ENCODE assay signal across 8 cellular contexts in the genomic region with DNA sequence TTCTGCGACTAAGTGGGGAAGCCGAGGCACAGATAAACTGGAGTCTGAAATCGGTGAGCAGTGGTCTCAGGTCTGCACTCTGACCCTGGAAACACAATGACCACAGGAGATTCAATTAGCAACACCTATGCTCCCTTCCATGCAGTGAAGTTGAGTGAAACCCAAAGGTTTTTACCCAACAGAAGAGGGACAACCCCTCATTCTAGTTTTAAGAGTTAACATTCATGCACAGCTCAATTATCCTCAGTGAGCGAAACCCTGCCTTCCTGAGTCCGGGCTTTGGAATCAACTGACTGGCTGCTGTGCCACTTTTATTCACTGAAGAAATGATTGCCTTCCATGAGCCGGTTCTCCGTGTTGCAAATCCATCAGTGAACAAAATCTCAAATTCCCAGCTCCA. TPM values are rescaled to one million over a fixed set of nuclear protein-coding genes. Genes with fewer than 3 reads are reported as not detected.
DNase-seq lines count a peak whose midpoint lies in the region; ATAC-seq and TF ChIP-seq lines count a peak whose summit lies in the region.
"Not testable (repeated sequence)": the region's sequence is repeated elsewhere in the genome, so short reads cannot be mapped to it uniquely, and the experiment has no call there.

No MANE protein-coding gene starts in this region.

- H3F3A ChIP-seq in SK-N-SH (replicated peaks; ENCODE audit: insufficient read depth): not testable (repeated sequence)

- H3K36me3 Mint-ChIP-seq in activated naive CD8-positive, alpha-beta T cell treated with anti-CD3 and anti-CD28 coated beads, Interleukin-2, amount 50 U/mL, for 24 hours (ENCODE audit: low read depth); immature natural killer cell: not testable (repeated sequence)
- peaks cover 29% of the 10 kb centered on the region for H3K36me3 Mint-ChIP-seq in endodermal cell (ENCODE audit: low read depth)

- 20% methylated on average over 7 of the region's 7 CpGs for WGBS in SK-N-SH (ENCODE audit: low lambda C conversion rate)
- 66 to 83% methylated on average over 2 to 7 of the region's 7 CpGs for WGBS in endodermal cell (ENCODE audit: insufficient coverage in 1 of 2, insufficient read length in 1 of 2), 2 experiments
- WGBS in suprapubic skin: 57% methylated on average over 7 of the region's 7 CpGs

- ATAC-seq in activated naive CD8-positive, alpha-beta T cell treated with anti-CD3 and anti-CD28 coated beads, Interleukin-2, amount 50 U/mL, for 24 hours: peak; percentile 37

- H3K9ac ChIP-seq in BLaER1 treated with 17β-estradiol and CSF1 and Interleukin-3, amounts not matched to agents 10 nM and 100 nM: peak overlapping the region; percentile 80 to 95 (median 88)
- H3K9ac ChIP-seq in HUES48 (ENCODE audit: low read depth, low read length): 0 out of 2 replicates have a peak overlapping the region, but pooled peaks have one; percentile 16
- peak overlapping the region; percentile 94; the same call in 1 of the 2 replicates for H3K9ac ChIP-seq in SK-N-SH
- H3K9ac ChIP-seq in endodermal cell (ENCODE audit: extremely low read depth, low read length, poor library complexity, severe bottlenecking): peak overlapping the region; percentile 86

- peak overlapping the region; percentile 88 for H3K4me3 Mint-ChIP-seq in activated naive CD8-positive, alpha-beta T cell treated with anti-CD3 and anti-CD28 coated beads, Interleukin-2, amount 50 U/mL, for 24 hours
- H3K4me3 Mint-ChIP-seq in endodermal cell: peak overlapping the region; percentile 91
- peak overlapping the region; percentile 92 to 96 (median 94) for H3K4me3 Mint-ChIP-seq in immature natural killer cell

- peaks cover 0 to 16% (median 5%) of the 10 kb centered on the region in 11 experiments; a peak in 11 of 22 replicates for H3K36me3 ChIP-seq in BLaER1 treated with 17β-estradiol and CSF1 and Interleukin-3, amounts not matched to agents 10 nM and 100 nM
- H3K36me3 ChIP-seq in HUES48 (ENCODE audit: control insufficient read depth, insufficient read depth, low read length) (peaks cover 23% of the 10 kb centered on the region), SK-N-SH (replicated peaks in 1 of 2; ENCODE audit: control insufficient read depth in 1 of 2, insufficient read depth in 2 of 2, low read length in 1 of 2) (peaks cover 3 to 17% of the 10 kb centered on the region in 2 experiments), endodermal cell (ENCODE audit: control insufficient read depth, insufficient read depth, low read length) (peaks cover 13% of the 10 kb centered on the region)
- not testable (repeated sequence) for H3K36me3 ChIP-seq in neuron (ENCODE audit: insufficient read depth, low read length); suprapubic skin

- not testable (repeated sequence) for TF ChIP-seq POLR2A in suprapubic skin (IDR thresholded peaks at IDR 0.05)

- H3K79me2 ChIP-seq in SK-N-SH (ENCODE audit: insufficient read depth): peaks cover 49% of the 10 kb centered on the region

- TF ChIP-seq CTCF in SK-N-SH (IDR thresholded peaks at IDR 0.05); endodermal cell (conservative IDR thresholded peaks at IDR 0.05); suprapubic skin (IDR thresholded peaks at IDR 0.05): not testable (repeated sequence)

- not testable (repeated sequence) for H3K27me3 ChIP-seq in BLaER1 treated with 17β-estradiol and CSF1 and Interleukin-3, amounts not matched to agents 10 nM and 100 nM; HUES48 (ENCODE audit: control insufficient read depth, insufficient read depth, low read length); SK-N-SH (ENCODE audit: insufficient read depth); endodermal cell (ENCODE audit: control insufficient read depth, insufficient read depth, low read length, poor library complexity, severe bottlenecking); neuron (ENCODE audit: insufficient read depth, low read length); suprapubic skin

- H3K4me2 ChIP-seq in BLaER1 treated with 17β-estradiol and CSF1 and Interleukin-3, amounts not matched to agents 10 nM and 100 nM: peak overlapping the region; percentile 56 to 80 (median 76)
- H3K4me2 ChIP-seq in SK-N-SH: peak overlapping the region; percentile 96

- not testable (repeated sequence) for H3K9me3 Mint-ChIP-seq in activated naive CD8-positive, alpha-beta T cell treated with anti-CD3 and anti-CD28 coated beads, Interleukin-2, amount 50 U/mL, for 24 hours; immature natural killer cell
- peaks cover 61% of the 10 kb centered on the region for H3K9me3 Mint-ChIP-seq in endodermal cell

- H2AFZ ChIP-seq in SK-N-SH (ENCODE audit: low read depth): peak overlapping the region; percentile 69
- H2AFZ ChIP-seq in neuron (ENCODE audit: low read depth, low read length): peak overlapping the region; percentile 31

- peaks cover 26 to 43% (median 33%) of the 10 kb centered on the region in 10 experiments for H3K4me1 ChIP-seq in BLaER1 treated with 17β-estradiol and CSF1 and Interleukin-3, amounts not matched to agents 10 nM and 100 nM
- not testable (repeated sequence) for H3K4me1 ChIP-seq in HUES48 (ENCODE audit: control insufficient read depth, insufficient read depth, low read length); endodermal cell (ENCODE audit: control insufficient read depth, insufficient read depth, low read length); neuron (ENCODE audit: insufficient read depth, low read length)
- H3K4me1 ChIP-seq in SK-N-SH (ENCODE audit: control insufficient read depth in 1 of 2, insufficient read depth in 2 of 2, low read depth in 1 of 2, low read length in 1 of 2) (peaks cover 0 to 12% of the 10 kb centered on the region in 2 experiments; a peak in 2 of 4 replicates), suprapubic skin (peaks cover 12% of the 10 kb centered on the region)

- POLR2A ChIA-PET in SK-N-SH (lab: Yijun Ruan, JAX): not testable (repeated sequence)

- peaks cover 0 to 18% (median 9%) of the 10 kb centered on the region in 11 experiments; a peak in 10 of 22 replicates for H3K9me3 ChIP-seq in BLaER1 treated with 17β-estradiol and CSF1 and Interleukin-3, amounts not matched to agents 10 nM and 100 nM (replicated peaks in 1 of 11)
- not testable (repeated sequence) for H3K9me3 ChIP-seq in HUES48 (ENCODE audit: control insufficient read depth, insufficient read depth, low read length); SK-N-SH; endodermal cell (ENCODE audit: control insufficient read depth, low read length); neuron (ENCODE audit: low read length); suprapubic skin

- CTCF ChIA-PET in SK-N-SH (lab: Yijun Ruan, JAX): not testable (repeated sequence)

- H3K27ac Mint-ChIP-seq in activated naive CD8-positive, alpha-beta T cell treated with anti-CD3 and anti-CD28 coated beads, Interleukin-2, amount 50 U/mL, for 24 hours: peak overlapping the region; percentile 93
- H3K27ac Mint-ChIP-seq in endodermal cell (peak overlapping the region; percentile 98), immature natural killer cell (peak overlapping the region; percentile 94 to 99 (median 98))

- not testable (repeated sequence) for DNase-seq in SK-N-SH; activated naive CD8-positive, alpha-beta T cell treated with anti-CD3 and anti-CD28 coated beads, Interleukin-2, amount 50 U/mL, for 24 hours; endodermal cell; immature natural killer cell; suprapubic skin (ENCODE audit: low spot score in 2 of 2)

- not testable (repeated sequence) for H3K9me2 ChIP-seq in SK-N-SH

- H3K27me3 Mint-ChIP-seq in activated naive CD8-positive, alpha-beta T cell treated with anti-CD3 and anti-CD28 coated beads, Interleukin-2, amount 50 U/mL, for 24 hours; endodermal cell (ENCODE audit: insufficient read depth): not testable (repeated sequence)
- peaks cover 9 to 22% (median 12%) of the 10 kb centered on the region in 3 donors for H3K27me3 Mint-ChIP-seq in immature natural killer cell (ENCODE audit: low read depth in 3 of 3)

- not testable (repeated sequence) for TF ChIP-seq EP300 in SK-N-SH (IDR thresholded peaks at IDR 0.05; ENCODE audit: borderline replicate concordance in 1 of 2, low read depth in 1 of 2, low read length in 1 of 2); suprapubic skin (IDR thresholded peaks at IDR 0.05)

- not testable (repeated sequence) for TF ChIP-seq RAD21 in SK-N-SH (IDR thresholded peaks at IDR 0.05; ENCODE audit: low read length)

- not testable (repeated sequence) for H4K20me1 ChIP-seq in BLaER1 treated with 17β-estradiol and CSF1 and Interleukin-3, amounts not matched to agents 10 nM and 100 nM
- peaks cover 13% of the 10 kb centered on the region; the same call in 1 of the 2 replicates for H4K20me1 ChIP-seq in SK-N-SH (ENCODE audit: insufficient read depth)

- peak overlapping the region; percentile 64 to 84 (median 78) for H3K4me3 ChIP-seq in BLaER1 treated with 17β-estradiol and CSF1 and Interleukin-3, amounts not matched to agents 10 nM and 100 nM
- peak overlapping the region; percentile 76 for H3K4me3 ChIP-seq in HUES48 (ENCODE audit: low read depth, low read length)
- peak overlapping the region; percentile 82 to 84 for H3K4me3 ChIP-seq in SK-N-SH (ENCODE audit: low read depth in 2 of 2, low read length in 1 of 2)
- peak overlapping the region; percentile 91 for H3K4me3 ChIP-seq in endodermal cell (ENCODE audit: low read length)
- H3K4me3 ChIP-seq in neuron (ENCODE audit: low read length): peak overlapping the region; percentile 95
- peak overlapping the region; percentile 68 for H3K4me3 ChIP-seq in suprapubic skin

- H3K27ac ChIP-seq in BLaER1 treated with 17β-estradiol and CSF1 and Interleukin-3, amounts not matched to agents 10 nM and 100 nM: peak overlapping the region in 10 of 11 experiments; percentile 75 to 94 (median 88); a peak in 21 of 22 replicates
- peak overlapping the region; percentile 85 for H3K27ac ChIP-seq in HUES48 (ENCODE audit: low read depth, low read length)
- peak overlapping the region; percentile 54 to 71; a peak in 3 of 4 replicates for H3K27ac ChIP-seq in SK-N-SH (ENCODE audit: low read depth in 2 of 2, low read length in 1 of 2)
- H3K27ac ChIP-seq in endodermal cell (ENCODE audit: low read depth, low read length): not testable (repeated sequence)
- H3K27ac ChIP-seq in suprapubic skin: peak overlapping the region; percentile 76

- H3K4me1 Mint-ChIP-seq in activated naive CD8-positive, alpha-beta T cell treated with anti-CD3 and anti-CD28 coated beads, Interleukin-2, amount 50 U/mL, for 24 hours: peaks cover 36% of the 10 kb centered on the region
- H3K4me1 Mint-ChIP-seq in endodermal cell: not testable (repeated sequence)
- peaks cover 30 to 36% of the 10 kb centered on the region in 2 donors for H3K4me1 Mint-ChIP-seq in immature natural killer cell

RNA-seq across cellular contexts. Expression of a gene that starts 0.7 kb away (rescaled TPM):
- polyA plus RNA-seq in SK-N-SH (2012; rRNA removed) (2.3 and 4.3 TPM in 2 replicates), immature natural killer cell (under 1 TPM in 2 of 3 donors, not detected in 1; 0.48 to 0.75 TPM)
- 2.2 and 2.4 TPM in 2 replicates for polyA plus RNA-seq in SK-N-SH (2012; cell fraction: cytosol; rRNA removed)
- 6.9 and 10.7 TPM in 2 replicates for polyA plus RNA-seq in SK-N-SH (2012; cell fraction: nucleus; rRNA removed)
- total RNA-seq in endodermal cell (1 to 10 TPM; 4.4 to 4.6 TPM), suprapubic skin (1 to 10 TPM; 1.9 to 6.2 (median 3.7) TPM)
- 3.4 TPM for polyA plus RNA-seq in endodermal cell (2013, experiment 1 of 2)
- 3.5 TPM for polyA plus RNA-seq in endodermal cell (2013, experiment 2 of 2)

RNA-seq across cellular contexts. Expression of a gene that starts 29.0 kb away (rescaled TPM):
- polyA plus RNA-seq in SK-N-SH (2012; rRNA removed) (6.2 and 6.5 TPM in 2 replicates), immature natural killer cell (1 to 10 TPM; 1.2 to 3.3 (median 3.3) TPM)
- polyA plus RNA-seq in SK-N-SH (2012; cell fraction: cytosol; rRNA removed): 4.1 and 6.3 TPM in 2 replicates
- polyA plus RNA-seq in SK-N-SH (2012; cell fraction: nucleus; rRNA removed): 5.3 and 5.9 TPM in 2 replicates
- total RNA-seq in endodermal cell (1 to 10 TPM; 1.6 to 4.2 TPM), suprapubic skin (1 to 10 TPM; 5.8 to 7.9 (median 7.0) TPM)
- polyA plus RNA-seq in endodermal cell (2013, experiment 1 of 2): 1.7 TPM
- 2.2 TPM for polyA plus RNA-seq in endodermal cell (2013, experiment 2 of 2)

Comparison
In these comparisons a context has a peak if more than half of its experiments do, and no peak if none do; other contexts are left out.
1. H3K9ac ChIP-seq: peak in every context shown above with its lines; median percentile 94 in SK-N-SH; 88 in BLaER1 treated with 17β-estradiol and CSF1 and Interleukin-3, amounts not matched to agents 10 nM and 100 nM; 86 in endodermal cell; 16 in HUES48.